Comparison of ENCODE assay signal across 1 cellular context in the genomic region with DNA sequence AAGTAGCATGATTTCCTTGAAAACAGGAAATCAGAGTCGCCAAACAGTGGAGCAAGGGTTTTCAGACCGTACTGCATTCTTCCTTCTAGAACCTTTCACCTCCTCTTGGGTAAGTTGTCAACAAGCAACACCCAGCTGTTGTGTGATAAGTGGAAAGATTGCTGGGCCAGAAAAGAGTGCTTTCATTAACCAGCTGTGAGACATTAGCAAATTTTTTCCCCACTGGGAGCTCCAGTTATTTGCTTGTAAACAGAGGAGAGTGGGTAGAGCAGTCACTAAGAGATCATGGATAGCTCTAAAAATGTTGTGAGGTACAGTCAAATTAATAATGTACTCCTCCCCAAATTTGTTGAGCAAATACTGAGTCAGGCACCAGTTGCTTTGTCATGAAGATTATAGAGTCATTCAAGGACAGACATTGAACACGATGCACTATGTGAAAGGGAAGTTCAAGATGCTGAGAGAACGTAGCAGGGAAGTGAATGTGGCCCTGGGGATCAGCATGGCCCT.
TF ChIP-seq lines count a peak whose summit lies in the region.

No MANE protein-coding gene starts in this region.

TF ChIP-seq in GM12878, 131 proteins besides CTCF, POLR2A, EP300 and RAD21 (continued from another document):
- TF ChIP-seq NBN (IDR thresholded peaks at IDR 0.05) (0 out of 2 replicates have a peak, but pooled peaks have one; percentile 1), SRF (IDR thresholded peaks at IDR 0.05; ENCODE audit: low read depth in 2 of 2, low read length in 2 of 2) (no peak), HDAC2 (IDR thresholded peaks at IDR 0.05) (no peak), IKZF2 (IDR thresholded peaks at IDR 0.05) (0 out of 4 replicates have a peak, but pooled peaks have one; percentile 13 to 15), SMARCA5 (IDR thresholded peaks at IDR 0.05) (no peak)
- TF ChIP-seq, protein P1, sequence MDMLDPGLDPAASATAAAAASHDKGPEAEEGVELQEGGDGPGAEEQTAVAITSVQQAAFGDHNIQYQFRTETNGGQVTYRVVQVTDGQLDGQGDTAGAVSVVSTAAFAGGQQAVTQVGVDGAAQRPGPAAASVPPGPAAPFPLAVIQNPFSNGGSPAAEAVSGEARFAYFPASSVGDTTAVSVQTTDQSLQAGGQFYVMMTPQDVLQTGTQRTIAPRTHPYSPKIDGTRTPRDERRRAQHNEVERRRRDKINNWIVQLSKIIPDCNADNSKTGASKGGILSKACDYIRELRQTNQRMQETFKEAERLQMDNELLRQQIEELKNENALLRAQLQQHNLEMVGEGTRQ (IDR thresholded peaks at IDR 0.05; ENCODE audit: borderline replicate concordance, low read depth, low read length): no peak
